ENCODE assay signal across 9 cellular contexts in genomic region chr11:77879218-77879617, GRCh38. TPM values are rescaled to one million over a fixed set of nuclear protein-coding genes. Genes with fewer than 3 reads are reported as not detected.
DNase-seq lines count a peak whose midpoint lies in the region; ATAC-seq and TF ChIP-seq lines count a peak whose summit lies in the region.
"Had no signal": no experiment of that assay in that cellular context is flagged by ENCODE, and none has a peak within 500 bp of the region (broad histone marks: within the 10 kb centered on the region; RNA-seq: fewer than 3 reads in every experiment).

No MANE protein-coding gene starts in this region.

- intact Hi-C loops in spleen (cut with DNase I; ENCODE audit: low total_unique reads): no loop called here

- peaks cover 22% of the 10 kb centered on the region for H3K36me3 Mint-ChIP-seq in T-helper 2 cell treated with Interferon-gamma antibody and Interleukin-4, amounts not matched to agents 5 μg/mL and 100 μg/mL, for 36 hours (ENCODE audit: low read depth)

- in situ Hi-C loops in GM13976 (cut with MboI; ENCODE audit: low sequenced_read_pairs, unreplicated experiment): no loop called here

- no peaks in the 10 kb centered on the region for H3K27me3 ChIP-seq in spleen (replicated peaks in 1 of 7)

- peaks cover 10% of the 10 kb centered on the region for H3K4me1 Mint-ChIP-seq in T-helper 2 cell treated with Interferon-gamma antibody and Interleukin-4, amounts not matched to agents 5 μg/mL and 100 μg/mL, for 36 hours (ENCODE audit: low read depth)

- H3K27ac ChIP-seq in spleen: no peak overlapping the region

- H3K27me3 Mint-ChIP-seq in T-helper 2 cell treated with Interferon-gamma antibody and Interleukin-4, amounts not matched to agents 5 μg/mL and 100 μg/mL, for 36 hours (ENCODE audit: low read depth): no peaks in the 10 kb centered on the region
- H3K27me3 Mint-ChIP-seq: central memory CD8-positive, alpha-beta T cell had no signal

- TF ChIP-seq CTCF in GM13976 (IDR thresholded peaks at IDR 0.05; ENCODE audit: borderline replicate concordance, control extremely low read depth, extremely low read depth, insufficient read depth, missing control alignments) (no peak), omental fat pad (IDR thresholded peaks at IDR 0.05) (no peak), spleen (IDR thresholded peaks at IDR 0.05 in 8 of 11, conservative IDR thresholded peaks at IDR 0.05 in 3 of 11) (peak in 1 of 11 experiments; percentile 6)

- WGBS in spleen, 5 donors: 58 to 75% (median 66%) methylated on average over 3 of the region's 3 CpGs

- peak; percentile 80 for ATAC-seq in HG02623 (IDR thresholded peaks at IDR 0.05; ENCODE audit: unreplicated experiment)
- ATAC-seq in omental fat pad (ENCODE audit: low FRiP score): no peak

- H3K36me3 ChIP-seq in spleen: peaks cover 0 to 100% (median 69%) of the 10 kb centered on the region in 6 donors

- H3K27ac Mint-ChIP-seq in T-helper 2 cell treated with Interferon-gamma antibody and Interleukin-4, amounts not matched to agents 5 μg/mL and 100 μg/mL, for 36 hours: peak overlapping the region; percentile 67

- H3K9me3 ChIP-seq in spleen: no peaks in the 10 kb centered on the region

- no peak for TF ChIP-seq POLR2A in spleen (IDR thresholded peaks at IDR 0.05)

- peaks cover 0 to 16% (median 8%) of the 10 kb centered on the region in 6 donors for H3K4me1 ChIP-seq in spleen

- no peak overlapping the region for H3K4me3 Mint-ChIP-seq in T-helper 2 cell treated with Interferon-gamma antibody and Interleukin-4, amounts not matched to agents 5 μg/mL and 100 μg/mL, for 36 hours
- H3K4me3 Mint-ChIP-seq: central memory CD8-positive, alpha-beta T cell had no signal

- peak; percentile 15 for DNase-seq in GM13976 (ENCODE audit: low spot score)
- no peak for DNase-seq in T-helper 2 cell treated with Interferon-gamma antibody and Interleukin-4, amounts not matched to agents 5 μg/mL and 100 μg/mL, for 36 hours (ENCODE audit: low spot score)
- peak; percentile 32 for DNase-seq in omental fat pad (ENCODE audit: low spot score)
- no peak for DNase-seq in SKM-1 treated with dmso at 0.1 percent for 144 hours (lab: John Stamatoyannopoulos, UW; ENCODE audit: unreplicated experiment)
- DNase-seq in effector CD4-positive, alpha-beta T cell: no peak
- no peak for DNase-seq in spleen
- DNase-seq: SW 1271 had no signal

- H3K4me3 ChIP-seq in spleen: no peak overlapping the region

- no peaks in the 10 kb centered on the region for H3K9me3 Mint-ChIP-seq in T-helper 2 cell treated with Interferon-gamma antibody and Interleukin-4, amounts not matched to agents 5 μg/mL and 100 μg/mL, for 36 hours
- H3K9me3 Mint-ChIP-seq: central memory CD8-positive, alpha-beta T cell had no signal

RNA-seq across cellular contexts. Expression of gene AAMDC, which starts 58.3 kb away (rescaled TPM):
- total RNA-seq in omental fat pad (10 to 100 TPM; 10.4 to 47.6 (median 37.7) TPM), spleen (10 to 100 TPM in 6 of 7 donors, 1 to 10 TPM in 1; 9.5 to 23.7 (median 21.4) TPM)
- polyA plus RNA-seq in spleen: 10 to 100 TPM; 22.2 to 37.2 (median 28.0) TPM

RNA-seq across cellular contexts. Expression of gene RSF1, which starts 58.7 kb away (rescaled TPM):
- total RNA-seq in omental fat pad (10 to 100 TPM; 42.2 to 60.7 (median 46.6) TPM), spleen (10 to 100 TPM; 64.4 to 82.1 (median 66.9) TPM)
- 1 to 10 TPM; 6.1 to 8.7 (median 6.7) TPM for polyA plus RNA-seq in spleen

Comparison
In these comparisons a context has a peak if more than half of its experiments do, and no peak if none do; other contexts are left out.
1. DNase-seq: peak in GM13976 (single experiment) and omental fat pad (single experiment); none in T-helper 2 cell treated with Interferon-gamma antibody and Interleukin-4, amounts not matched to agents 5 μg/mL and 100 μg/mL, for 36 hours (single experiment), SKM-1 treated with dmso at 0.1 percent for 144 hours (single experiment), effector CD4-positive, alpha-beta T cell (single experiment) and spleen (single experiment).